In the genomic region with DNA sequence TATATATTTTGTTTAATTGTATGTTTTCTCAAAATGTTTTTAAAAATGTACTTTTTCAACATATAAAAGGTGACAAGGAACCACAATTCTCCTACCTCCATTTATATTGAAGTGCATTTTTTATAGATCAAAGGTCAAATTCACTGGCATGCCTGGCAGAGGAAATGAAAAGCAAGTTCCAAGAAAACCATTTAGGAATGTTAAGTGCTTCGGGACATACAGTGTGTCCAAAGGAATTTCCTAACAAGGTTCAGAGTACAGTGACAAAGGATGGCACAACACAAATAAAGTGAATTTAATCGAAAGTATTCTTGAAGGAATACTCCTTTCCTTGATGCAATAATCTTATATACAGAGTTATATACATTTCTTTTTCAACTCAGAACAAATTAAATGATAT, we compare ENCODE assay signal across 22 cellular contexts.
DNase-seq lines count a peak whose midpoint lies in the region; ATAC-seq, FAIRE-seq and TF ChIP-seq lines count a peak whose summit lies in the region.
"Had no signal": no experiment of that assay in that cellular context is flagged by ENCODE, and none has a peak within 500 bp of the region (broad histone marks: within the 10 kb centered on the region; RNA-seq: fewer than 3 reads in every experiment).

No MANE protein-coding gene starts in this region.

- no peak overlapping the region for H4K91ac ChIP-seq in mesenchymal stem cell (ENCODE audit: low read length)

- no peaks in the 10 kb centered on the region for H3K36me3 ChIP-seq in mesenchymal stem cell (ENCODE audit: control insufficient read depth in 1 of 2, insufficient read depth in 2 of 2, low read depth in 1 of 2, low read length in 2 of 2)
- H3K36me3 ChIP-seq in colonic mucosa = no peaks in the 10 kb centered on the region
- H3K36me3 ChIP-seq: adrenal gland, cardiac muscle cell, gastrocnemius medialis, thoracic aorta had no signal

- 33% methylated on average over 1 of the region's 2 CpGs for WGBS in mesenchymal stem cell

- H3K4me1 ChIP-seq in mesenchymal stem cell (ENCODE audit: control insufficient read depth, insufficient read depth, low read depth, low read length) = no peaks in the 10 kb centered on the region
- H3K4me1 ChIP-seq in colonic mucosa = peaks cover 3% of the 10 kb centered on the region
- H3K4me1 ChIP-seq: adrenal gland, gastrocnemius medialis had no signal

- intact Hi-C loops in colonic mucosa (cut with DNase I) = no loop called here

- DNase-seq in AG10803 (ENCODE audit: low read depth) (peak; percentile 23), H54 (ENCODE audit: insufficient read length, low spot score) (peak; percentile 10), astrocyte of the spinal cord (ENCODE audit: low read depth, low spot score) (peak; percentile 1), mesenchymal stem cell (peak; percentile 12), colonic mucosa (no peak), caudate nucleus (lab: John Stamatoyannopoulos, UW) (no peak), SW480 (ENCODE audit: low spot score) (no peak)
- DNase-seq: activated gamma-delta T cell; adrenal gland; CD8-positive, alpha-beta T cell; DND-41; erythroblast; gastrocnemius medialis; NCI-H1417 treated with DMSO at 0.1 percent for 48 hours; NCI-H526; SHP77 treated with DMSO at 0.1 percent for 48 hours; stimulated activated CD4-positive, alpha-beta T cell treated with anti-CD3 and anti-CD28 coated beads, Interleukin-2, amount 100 ng/mL, for 24 hours; stimulated activated naive CD4-positive, alpha-beta T cell had no signal

- no peak overlapping the region for H3K18ac ChIP-seq in mesenchymal stem cell (ENCODE audit: low read depth in 1 of 2, low read length in 2 of 2)

- TF ChIP-seq CTCF in AG10803 (conservative IDR thresholded peaks at IDR 0.05; ENCODE audit: low read length) (no peak), astrocyte of the spinal cord (IDR thresholded peaks at IDR 0.05; ENCODE audit: low read depth, low read length) (no peak), colonic mucosa (IDR thresholded peaks at IDR 0.05) (no peak)

- H3K4ac ChIP-seq in mesenchymal stem cell (ENCODE audit: low read depth in 1 of 2, low read length in 2 of 2) = no peak overlapping the region

- no peak overlapping the region for H3K14ac ChIP-seq in mesenchymal stem cell (ENCODE audit: low read length in 2 of 2)

- H3K27me3 ChIP-seq in mesenchymal stem cell (ENCODE audit: control insufficient read depth in 1 of 2, insufficient read depth in 1 of 2, low read length in 2 of 2) = no peaks in the 10 kb centered on the region
- no peaks in the 10 kb centered on the region for H3K27me3 ChIP-seq in colonic mucosa
- H3K27me3 ChIP-seq: adrenal gland, cardiac muscle cell, gastrocnemius medialis had no signal

- no peak for TF ChIP-seq POLR2A in H54 (IDR thresholded peaks at IDR 0.05; ENCODE audit: low read depth, low read length)

- H2BK15ac ChIP-seq in mesenchymal stem cell (ENCODE audit: low read depth, poor library complexity, severe bottlenecking) = no peak overlapping the region

- H3K4me2 ChIP-seq in mesenchymal stem cell (ENCODE audit: low read length, poor library complexity, severe bottlenecking) = no peak overlapping the region

- H2BK12ac ChIP-seq in mesenchymal stem cell (ENCODE audit: low read length in 2 of 2) = no peak overlapping the region

- H2BK120ac ChIP-seq in mesenchymal stem cell (ENCODE audit: low read depth, low read length) = no peak overlapping the region

- H3K27ac ChIP-seq in mesenchymal stem cell (ENCODE audit: low read length, poor library complexity, severe bottlenecking) (no peak overlapping the region), colonic mucosa (no peak overlapping the region), caudate nucleus (ENCODE audit: low read depth, low read length) (no peak overlapping the region)
- H3K27ac ChIP-seq: adrenal gland, cardiac muscle cell, gastrocnemius medialis, thoracic aorta had no signal

- H3K79me1 ChIP-seq in mesenchymal stem cell (replicated peaks; ENCODE audit: low read length, poor library complexity, severe bottlenecking) = no peaks in the 10 kb centered on the region

- in situ Hi-C loops in astrocyte of the spinal cord (cut with HindIII; ENCODE audit: low sequenced_read_pairs) = no loop called here

- no peak overlapping the region for H4K8ac ChIP-seq in mesenchymal stem cell (ENCODE audit: low read length)

- no peak overlapping the region for H3K9ac ChIP-seq in mesenchymal stem cell (ENCODE audit: low read length)
- no peak overlapping the region for H3K9ac ChIP-seq in colonic mucosa (ENCODE audit: low read depth in 2 of 2, low read length in 2 of 2)

- no peak overlapping the region for H2BK5ac ChIP-seq in mesenchymal stem cell (ENCODE audit: low read depth, low read length, poor library complexity, severe bottlenecking)

- H2AFZ ChIP-seq in mesenchymal stem cell (ENCODE audit: low read depth, low read length) = no peak overlapping the region

- no peak overlapping the region for H3K4me3 ChIP-seq in AG10803 (ENCODE audit: low read length)
- H3K4me3 ChIP-seq in astrocyte of the spinal cord (ENCODE audit: low read depth, low read length) = no peak overlapping the region
- H3K4me3 ChIP-seq in mesenchymal stem cell (ENCODE audit: insufficient read depth in 1 of 2, low read depth in 1 of 2, low read length in 2 of 2) = no peak overlapping the region
- H3K4me3 ChIP-seq in colonic mucosa = no peak overlapping the region
- H3K4me3 ChIP-seq: adrenal gland, cardiac muscle cell, gastrocnemius medialis, thoracic aorta had no signal

- H2AK5ac ChIP-seq in mesenchymal stem cell (ENCODE audit: low read length, severe bottlenecking) = no peak overlapping the region

- H3K9me3 ChIP-seq in mesenchymal stem cell (ENCODE audit: control insufficient read depth, low read length) (no peaks in the 10 kb centered on the region), colonic mucosa (no peaks in the 10 kb centered on the region)
- H3K9me3 ChIP-seq: adrenal gland, gastrocnemius medialis, thoracic aorta had no signal

- H3K23ac ChIP-seq in mesenchymal stem cell (ENCODE audit: low read length in 2 of 2) = no peak overlapping the region

- no peak for ATAC-seq in activated CD4-positive, CD25-positive, alpha-beta regulatory T cell treated with anti-CD3 and anti-CD28 coated beads, Interleukin-2, amount 50 U/mL, for 24 hours
- ATAC-seq: CD8-positive, alpha-beta T cell; gastrocnemius medialis; natural killer cell treated with Interleukin-12 subunit alpha and Interleukin-12 subunit beta and Interleukin-15 and Interleukin-18, amount 100 ng/mL, for 72 hours had no signal

- FAIRE-seq in H54 (lab: Jason Lieb, UNC) = no peak

Comparison
In these comparisons a context has a peak if more than half of its experiments do, and no peak if none do; other contexts are left out.
1. DNase-seq: peak in AG10803 (single experiment), H54 (single experiment), astrocyte of the spinal cord (single experiment) and mesenchymal stem cell (single experiment); none in colonic mucosa (single experiment), caudate nucleus (0 of 61) and SW480 (single experiment).